Comparison of ENCODE assay signal across 12 cellular contexts in the genomic region with DNA sequence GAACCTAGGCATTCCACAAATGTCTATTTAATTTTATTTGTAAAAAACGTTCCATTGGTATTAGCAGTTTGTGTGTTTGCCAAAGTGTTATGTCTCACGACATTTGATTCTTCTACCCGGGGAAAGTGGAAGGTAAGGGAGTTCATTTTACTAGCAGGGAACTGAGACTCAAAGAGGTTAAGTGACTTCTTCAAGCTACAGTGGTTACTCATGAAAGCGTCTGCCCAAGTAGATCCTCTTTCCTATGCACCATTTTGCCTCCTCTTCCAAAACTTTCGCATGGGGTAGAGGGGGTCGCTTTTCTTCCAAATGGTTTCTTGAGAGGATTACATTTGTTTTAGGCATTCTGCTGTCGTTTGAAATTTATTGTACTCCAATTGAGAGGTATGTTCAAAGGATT. TPM values are rescaled to one million over a fixed set of nuclear protein-coding genes. Genes with fewer than 3 reads are reported as not detected.
DNase-seq lines count a peak whose midpoint lies in the region; ATAC-seq and TF ChIP-seq lines count a peak whose summit lies in the region.
"Had no signal": no experiment of that assay in that cellular context is flagged by ENCODE, and none has a peak within 500 bp of the region (broad histone marks: within the 10 kb centered on the region; RNA-seq: fewer than 3 reads in every experiment).

No MANE protein-coding gene starts in this region.

- DNase-seq in left kidney (ENCODE audit: low read depth, low spot score) (peak; percentile 75), NCI-H510A (lab: John Stamatoyannopoulos, UW) (no peak), endothelial cell (ENCODE audit: low spot score) (no peak), NCI-H2107 (lab: John Stamatoyannopoulos, UW) (no peak), hypothalamus (lab: John Stamatoyannopoulos, UW) (no peak)
- DNase-seq: NCI-H510A treated with DMSO at 0.1 percent for 48 hours, tibial artery had no signal

- no peaks in the 10 kb centered on the region for H3K36me3 Mint-ChIP-seq in endothelial cell (ENCODE audit: low read depth, unreplicated experiment)

- ATAC-seq in GM18861 (IDR thresholded peaks at IDR 0.05; ENCODE audit: unreplicated experiment) (peak; percentile 66), GM21619 (IDR thresholded peaks at IDR 0.05; ENCODE audit: unreplicated experiment) (peak; percentile 58), HG03342 (IDR thresholded peaks at IDR 0.05; ENCODE audit: unreplicated experiment) (peak; percentile 85)

- H3K9me3 Mint-ChIP-seq in endothelial cell (ENCODE audit: unreplicated experiment): no peaks in the 10 kb centered on the region

- H3K27me3 Mint-ChIP-seq in endothelial cell (ENCODE audit: unreplicated experiment): peaks cover 2% of the 10 kb centered on the region

- no peak for TF ChIP-seq CTCF in endothelial cell (IDR thresholded peaks at IDR 0.05; ENCODE audit: unreplicated experiment)

- no peak overlapping the region for H3K27ac Mint-ChIP-seq in endothelial cell (ENCODE audit: unreplicated experiment)

- no peaks in the 10 kb centered on the region for H3K4me1 Mint-ChIP-seq in endothelial cell (ENCODE audit: unreplicated experiment)

- no peak overlapping the region for H3K4me3 Mint-ChIP-seq in endothelial cell (ENCODE audit: unreplicated experiment)

RNA-seq across cellular contexts. Expression of gene KAT2B, which starts 9.0 kb away (rescaled TPM):
- 15.9 TPM for total RNA-seq in endothelial cell (ENCODE audit: unreplicated experiment)

RNA-seq across cellular contexts. Expression of gene PP2D1, which starts 37.2 kb away (rescaled TPM):
- not detected for total RNA-seq in endothelial cell (ENCODE audit: unreplicated experiment)
- total RNA-seq: esophagus mucosa, lung had no signal
